8 cellular contexts compared by ENCODE assay signal in the genomic region with DNA sequence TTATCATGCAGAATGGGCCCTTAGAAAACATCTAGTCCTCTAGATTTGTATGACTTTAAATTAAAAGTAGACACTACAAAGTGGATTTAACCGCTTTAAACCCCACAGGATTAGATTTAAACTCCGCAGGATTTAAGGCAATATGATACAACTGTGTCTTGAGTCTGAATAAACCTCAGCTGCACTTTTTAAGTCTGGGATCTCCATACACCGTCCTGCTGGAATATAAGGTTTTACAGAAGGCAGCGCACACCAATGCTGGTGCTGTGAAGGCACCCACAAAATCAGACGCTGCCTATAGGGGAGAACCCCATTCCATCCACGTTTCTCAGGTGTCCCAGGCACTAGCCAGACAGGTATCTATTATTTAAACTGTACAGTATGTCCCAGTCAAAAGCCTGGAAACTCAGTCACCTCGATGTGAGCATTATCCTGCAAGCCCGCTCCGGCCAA. TPM values are rescaled to one million over a fixed set of nuclear protein-coding genes. Genes with fewer than 3 reads are reported as not detected.
DNase-seq lines count a peak whose midpoint lies in the region; ATAC-seq, FAIRE-seq and TF ChIP-seq lines count a peak whose summit lies in the region.

No MANE protein-coding gene starts in this region.

- no peak for TF ChIP-seq POLR2A in GM12891 (IDR thresholded peaks at IDR 0.05; ENCODE audit: low read depth, low read length)

- dilution Hi-C loops in keratinocyte (cut with MboI; ENCODE audit: extremely low pct_ligation_motif_present, low sequenced_read_pairs) = no loop called here

- H3K9me1 ChIP-seq in keratinocyte (ENCODE audit: control insufficient read depth, extremely low read depth, insufficient read depth, low read length) = no peaks in the 10 kb centered on the region

- no peaks in the 10 kb centered on the region for H3K27me3 ChIP-seq in adipocyte (replicated peaks; ENCODE audit: control insufficient read depth, insufficient read depth, low read length)
- H3K27me3 ChIP-seq in keratinocyte (ENCODE audit: control insufficient read depth, extremely low read depth, insufficient read depth, low read length) = no peaks in the 10 kb centered on the region

- FAIRE-seq in keratinocyte (lab: Jason Lieb, UNC) = no peak
- FAIRE-seq in GM12891 (lab: Jason Lieb, UNC) = no peak

- no peak for DNase-seq in activated naive CD4-positive, alpha-beta T cell treated with anti-CD3 and anti-CD28 coated beads for 36 hours
- no peak for DNase-seq in activated naive CD4-positive, alpha-beta T cell treated with anti-CD3 and anti-CD28 coated beads, Interleukin-2, amount 50 U/mL, for 72 hours (ENCODE audit: low spot score in 2 of 2)
- peak; percentile 51 for DNase-seq in adipocyte (ENCODE audit: low read depth)
- no peak for DNase-seq in keratinocyte (ENCODE audit: low read depth, low spot score)
- peak; percentile 54 for DNase-seq in superior temporal gyrus (ENCODE audit: extremely low spot score)
- DNase-seq in NCI-H2196 (lab: John Stamatoyannopoulos, UW; ENCODE audit: unreplicated experiment) = no peak
- no peak for DNase-seq in GM12891 (ENCODE audit: insufficient read length, low spot score)
- DNase-seq in DMS153 treated with DMSO at 0.1 percent for 48 hours (lab: John Stamatoyannopoulos, UW; ENCODE audit: unreplicated experiment) = no peak

- no peaks in the 10 kb centered on the region for H3K36me3 ChIP-seq in adipocyte (ENCODE audit: control insufficient read depth, insufficient read depth, low read length, severe bottlenecking)
- peaks cover 0 to 4% of the 10 kb centered on the region in 2 experiments for H3K36me3 ChIP-seq in keratinocyte (ENCODE audit: control insufficient read depth in 2 of 2, extremely low read depth in 1 of 2, insufficient read depth in 2 of 2, low read length in 2 of 2)

- H3K9me3 ChIP-seq in adipocyte (ENCODE audit: control insufficient read depth, low read length) = no peaks in the 10 kb centered on the region
- H3K9me3 ChIP-seq in keratinocyte (ENCODE audit: control insufficient read depth, low read depth, low read length) = no peaks in the 10 kb centered on the region

- peak overlapping the region; percentile 89 for H3K9ac ChIP-seq in adipocyte (ENCODE audit: low read length)
- peak overlapping the region; percentile 86 for H3K9ac ChIP-seq in keratinocyte (ENCODE audit: control insufficient read depth, extremely low read depth, insufficient read depth, low read length)

- H3K4me2 ChIP-seq in keratinocyte (ENCODE audit: control insufficient read depth, extremely low read depth, insufficient read depth, low read depth, low read length) = peak overlapping the region; percentile 95

- intact Hi-C loops in activated naive CD4-positive, alpha-beta T cell treated with anti-CD3 and anti-CD28 coated beads for 36 hours (cut with micrococcal nuclease) = loop anchor here (2.0 to 10.0 kb wide), 5 partner anchors 36 to 1016 kb away; a partner anchor contains a TSS

- peaks cover 21% of the 10 kb centered on the region for H3K4me1 ChIP-seq in adipocyte (ENCODE audit: control insufficient read depth, insufficient read depth, low read length)
- H3K4me1 ChIP-seq in keratinocyte (ENCODE audit: control insufficient read depth, extremely low read depth, insufficient read depth, low read length) = peaks cover 11% of the 10 kb centered on the region

- H3K36me3 Mint-ChIP-seq in activated naive CD4-positive, alpha-beta T cell treated with anti-CD3 and anti-CD28 coated beads for 36 hours (ENCODE audit: low read depth) = no peaks in the 10 kb centered on the region
- H3K36me3 Mint-ChIP-seq in activated naive CD4-positive, alpha-beta T cell treated with anti-CD3 and anti-CD28 coated beads, Interleukin-2, amount 50 U/mL, for 72 hours = no peaks in the 10 kb centered on the region

- H3K9me3 Mint-ChIP-seq in activated naive CD4-positive, alpha-beta T cell treated with anti-CD3 and anti-CD28 coated beads for 36 hours = no peaks in the 10 kb centered on the region
- H3K9me3 Mint-ChIP-seq in activated naive CD4-positive, alpha-beta T cell treated with anti-CD3 and anti-CD28 coated beads, Interleukin-2, amount 50 U/mL, for 72 hours = no peaks in the 10 kb centered on the region

- no peaks in the 10 kb centered on the region for H4K20me1 ChIP-seq in keratinocyte (ENCODE audit: control insufficient read depth, extremely low read depth, insufficient read depth, low read length)

- ATAC-seq in activated naive CD4-positive, alpha-beta T cell treated with anti-CD3 and anti-CD28 coated beads, Interleukin-2, amount 50 U/mL, for 72 hours = no peak

- TF ChIP-seq CTCF in keratinocyte (optimal IDR thresholded peaks at IDR 0.05 in 1 of 3, IDR thresholded peaks at IDR 0.05 in 1 of 3, conservative IDR thresholded peaks at IDR 0.05 in 1 of 3; ENCODE audit: extremely low read depth in 1 of 3, insufficient read depth in 2 of 3, low read length in 3 of 3) = no peak

- H3K27ac Mint-ChIP-seq in activated naive CD4-positive, alpha-beta T cell treated with anti-CD3 and anti-CD28 coated beads for 36 hours = no peak overlapping the region
- peak overlapping the region in 1 of 2 donors; percentile 59 for H3K27ac Mint-ChIP-seq in activated naive CD4-positive, alpha-beta T cell treated with anti-CD3 and anti-CD28 coated beads, Interleukin-2, amount 50 U/mL, for 72 hours

- H3K4me1 Mint-ChIP-seq in activated naive CD4-positive, alpha-beta T cell treated with anti-CD3 and anti-CD28 coated beads for 36 hours (ENCODE audit: low read depth) = peaks cover 7% of the 10 kb centered on the region

- peak overlapping the region; percentile 85 for H2AFZ ChIP-seq in keratinocyte (ENCODE audit: control insufficient read depth, low read length)

- CTCF ChIA-PET in activated naive CD4-positive, alpha-beta T cell treated with anti-CD3 and anti-CD28 coated beads for 36 hours (lab: Charles Lee) = interaction anchor here (0.6 kb wide), 1 partner anchor 180 kb away, joined by 3 read pairs; no protein-coding TSS in a partner anchor

- H3K4me3 ChIP-seq in adipocyte (ENCODE audit: low read length) (peak overlapping the region; percentile 94), keratinocyte (ENCODE audit: control insufficient read depth in 2 of 3, extremely low read depth in 1 of 3, insufficient read depth in 2 of 3, low read depth in 1 of 3, low read length in 3 of 3) (peak overlapping the region; percentile 80 to 93 (median 92))

- H3K27ac ChIP-seq in keratinocyte (ENCODE audit: control insufficient read depth, insufficient read depth, low read length) = peak overlapping the region; percentile 53

- peaks cover 11% of the 10 kb centered on the region for H3K79me2 ChIP-seq in keratinocyte (ENCODE audit: control insufficient read depth, insufficient read depth, low read length)

- H3K27me3 Mint-ChIP-seq in activated naive CD4-positive, alpha-beta T cell treated with anti-CD3 and anti-CD28 coated beads for 36 hours (ENCODE audit: low read depth) = no peaks in the 10 kb centered on the region

- H3K4me3 Mint-ChIP-seq in activated naive CD4-positive, alpha-beta T cell treated with anti-CD3 and anti-CD28 coated beads for 36 hours = peak overlapping the region; percentile 85

TF ChIP-seq in GM12891, 5 proteins besides CTCF, POLR2A, EP300 and RAD21:
- TF ChIP-seq POLR2AphosphoS5 (IDR thresholded peaks at IDR 0.05; ENCODE audit: low read depth, low read length) (no peak), POU2F2 (IDR thresholded peaks at IDR 0.05; ENCODE audit: low read depth, low read length) (no peak)

RNA-seq across cellular contexts. Expression of a gene that starts 0.8 kb away (rescaled TPM):
- 1 to 10 TPM; 9.3 to 9.7 TPM for total RNA-seq in activated naive CD4-positive, alpha-beta T cell treated with anti-CD3 and anti-CD28 coated beads for 36 hours
- 1 to 10 TPM; 6.8 to 7.9 TPM for total RNA-seq in activated naive CD4-positive, alpha-beta T cell treated with anti-CD3 and anti-CD28 coated beads, Interleukin-2, amount 50 U/mL, for 72 hours
- 32.7 to 48.8 TPM (median 37.0 TPM) in 3 replicates for polyA plus RNA-seq in keratinocyte
- polyA plus RNA-seq in keratinocyte (2011; ENCODE audit: low read depth) = 109 TPM
- 20.1 and 30.9 TPM in 2 replicates for polyA plus RNA-seq in keratinocyte (2011; cell fraction: cytosol; rRNA removed)
- 53.1 and 58.7 TPM in 2 replicates for polyA plus RNA-seq in keratinocyte (2011; cell fraction: nucleus; rRNA removed)
- 29.4 and 34.6 TPM in 2 replicates for polyA plus RNA-seq in keratinocyte (2012; ENCODE audit: low replicate concordance)
- polyA minus RNA-seq in keratinocyte = 23.7 to 51.6 TPM (median 45.6 TPM) in 3 replicates
- polyA minus RNA-seq in keratinocyte (2011; cell fraction: cytosol; rRNA and poly(A)+ RNA removed) = 24.4 TPM
- polyA minus RNA-seq in keratinocyte (2011; cell fraction: nucleus; rRNA and poly(A)+ RNA removed) = 47.3 and 88.8 TPM in 2 replicates
- polyA plus RNA-seq in GM12891 (2012; ENCODE audit: low read depth, missing spikeins) = 0.46 TPM

Comparison
In these comparisons a context has a peak if more than half of its experiments do, and no peak if none do; other contexts are left out.
1. DNase-seq: peak in adipocyte (single experiment) and superior temporal gyrus (single experiment); none in activated naive CD4-positive, alpha-beta T cell treated with anti-CD3 and anti-CD28 coated beads for 36 hours (single experiment), activated naive CD4-positive, alpha-beta T cell treated with anti-CD3 and anti-CD28 coated beads, Interleukin-2, amount 50 U/mL, for 72 hours (0 of 2), keratinocyte (single experiment), NCI-H2196 (single experiment), GM12891 (single experiment) and DMS153 treated with DMSO at 0.1 percent for 48 hours (single experiment).